ENCODE assay signal across 1 cellular context in the genomic region with DNA sequence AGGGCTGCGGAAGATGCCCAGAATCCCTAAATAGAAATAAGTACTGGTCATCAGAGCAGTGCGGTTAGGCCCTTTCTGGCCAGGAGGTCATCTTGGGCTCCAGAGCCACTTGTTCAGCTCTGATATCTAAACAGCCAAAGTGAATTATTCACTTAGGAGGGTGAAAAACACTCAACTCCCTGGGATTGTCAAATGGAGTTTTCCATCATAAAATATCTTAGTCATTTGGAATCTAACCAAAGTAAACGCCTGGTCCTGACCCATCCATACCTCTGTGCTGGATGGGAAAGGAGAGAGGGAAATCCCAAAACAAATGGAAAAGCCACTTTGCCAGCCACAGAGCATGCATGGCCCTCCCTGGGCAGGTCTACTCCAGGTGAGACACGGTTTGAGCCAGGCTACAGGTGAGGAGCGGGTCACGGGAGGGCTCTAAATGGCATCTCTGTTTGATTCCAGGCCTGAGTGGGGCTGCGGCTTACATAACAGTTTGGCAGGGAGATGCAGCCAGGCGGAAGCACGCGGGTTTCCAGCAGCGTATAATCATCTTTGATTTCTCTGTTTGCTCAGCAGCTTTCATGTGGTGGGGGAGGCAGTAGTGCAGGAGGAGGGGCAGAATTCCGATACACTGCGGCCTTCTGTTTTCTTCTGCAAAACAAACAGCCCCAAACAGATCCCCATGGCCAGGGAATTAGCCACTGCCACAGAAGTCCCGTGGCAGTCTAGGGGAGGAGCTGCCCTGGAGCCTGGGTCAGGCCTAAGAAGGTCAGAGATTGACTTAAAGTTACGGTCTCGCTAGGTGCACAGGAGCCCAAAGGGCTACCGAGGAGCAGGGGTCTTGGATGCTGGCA.
TF ChIP-seq lines count a peak whose summit lies in the region.

No MANE protein-coding gene starts in this region.

TF ChIP-seq in HepG2, 621 proteins besides CTCF, POLR2A, EP300 and RAD21 (continued from another document and continues in another):
- TF ChIP-seq ZBTB2 (CRISPR knock-in tag; IDR thresholded peaks at IDR 0.05; ENCODE audit: low read depth), result no peak
- TF ChIP-seq NFE2L1 (CRISPR knock-in tag; IDR thresholded peaks at IDR 0.05; ENCODE audit: borderline replicate concordance), result no peak
- no peak for TF ChIP-seq SMC3 (IDR thresholded peaks at IDR 0.05; ENCODE audit: low read length)
- TF ChIP-seq ZNF496 (CRISPR knock-in tag; IDR thresholded peaks at IDR 0.05; ENCODE audit: insufficient replicate concordance), result no peak
- no peak for TF ChIP-seq KLF15 (CRISPR knock-in tag; IDR thresholded peaks at IDR 0.05; ENCODE audit: borderline replicate concordance)
- peak; percentile 41; the same call in 1 of the 2 replicates for TF ChIP-seq MEIS2 (CRISPR knock-in tag; IDR thresholded peaks at IDR 0.05)
- TF ChIP-seq ZNF616 (CRISPR knock-in tag; IDR thresholded peaks at IDR 0.05; ENCODE audit: low read depth), result no peak
- TF ChIP-seq HMG20B (CRISPR knock-in tag; conservative IDR thresholded peaks at IDR 0.05), result peak; percentile 79
- TF ChIP-seq MED13 (CRISPR knock-in tag; IDR thresholded peaks at IDR 0.05), result no peak
- peak; percentile 84 for TF ChIP-seq PAXIP1 (CRISPR knock-in tag; conservative IDR thresholded peaks at IDR 0.05)
- TF ChIP-seq ISX (CRISPR knock-in tag; conservative IDR thresholded peaks at IDR 0.05), result no peak
- peak; percentile 50 for TF ChIP-seq GABPB1 (CRISPR knock-in tag; IDR thresholded peaks at IDR 0.05)
- TF ChIP-seq DNMT3B (CRISPR knock-in tag; conservative IDR thresholded peaks at IDR 0.05), result no peak; the same call in 1 of the 2 replicates
- TF ChIP-seq, protein P1, sequence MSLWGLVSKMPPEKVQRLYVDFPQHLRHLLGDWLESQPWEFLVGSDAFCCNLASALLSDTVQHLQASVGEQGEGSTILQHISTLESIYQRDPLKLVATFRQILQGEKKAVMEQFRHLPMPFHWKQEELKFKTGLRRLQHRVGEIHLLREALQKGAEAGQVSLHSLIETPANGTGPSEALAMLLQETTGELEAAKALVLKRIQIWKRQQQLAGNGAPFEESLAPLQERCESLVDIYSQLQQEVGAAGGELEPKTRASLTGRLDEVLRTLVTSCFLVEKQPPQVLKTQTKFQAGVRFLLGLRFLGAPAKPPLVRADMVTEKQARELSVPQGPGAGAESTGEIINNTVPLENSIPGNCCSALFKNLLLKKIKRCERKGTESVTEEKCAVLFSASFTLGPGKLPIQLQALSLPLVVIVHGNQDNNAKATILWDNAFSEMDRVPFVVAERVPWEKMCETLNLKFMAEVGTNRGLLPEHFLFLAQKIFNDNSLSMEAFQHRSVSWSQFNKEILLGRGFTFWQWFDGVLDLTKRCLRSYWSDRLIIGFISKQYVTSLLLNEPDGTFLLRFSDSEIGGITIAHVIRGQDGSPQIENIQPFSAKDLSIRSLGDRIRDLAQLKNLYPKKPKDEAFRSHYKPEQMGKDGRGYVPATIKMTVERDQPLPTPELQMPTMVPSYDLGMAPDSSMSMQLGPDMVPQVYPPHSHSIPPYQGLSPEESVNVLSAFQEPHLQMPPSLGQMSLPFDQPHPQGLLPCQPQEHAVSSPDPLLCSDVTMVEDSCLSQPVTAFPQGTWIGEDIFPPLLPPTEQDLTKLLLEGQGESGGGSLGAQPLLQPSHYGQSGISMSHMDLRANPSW (CRISPR knock-in tag; IDR thresholded peaks at IDR 0.05; ENCODE audit: borderline replicate concordance), result peak; percentile 36; the same call in 1 of the 2 replicates
- no peak for TF ChIP-seq TARDBP (CRISPR knock-in tag; IDR thresholded peaks at IDR 0.05)
- TF ChIP-seq FOXA1 (IDR thresholded peaks at IDR 0.05), result no peak
- peak; percentile 92 for TF ChIP-seq FOXA1 (CRISPR knock-in tag; IDR thresholded peaks at IDR 0.05)
- no peak for TF ChIP-seq MAFG (CRISPR knock-in tag; IDR thresholded peaks at IDR 0.05)
- TF ChIP-seq BCL3 (CRISPR knock-in tag; IDR thresholded peaks at IDR 0.05), result peak; percentile 81; the same call in 1 of the 2 replicates
- no peak for TF ChIP-seq SATB2 (CRISPR knock-in tag; IDR thresholded peaks at IDR 0.05)
- TF ChIP-seq ATF4 (CRISPR knock-in tag; IDR thresholded peaks at IDR 0.05), result peak in 1 of 2 experiments; percentile 35; a peak in 1 of 4 replicates
- TF ChIP-seq ZNF44 (CRISPR knock-in tag; IDR thresholded peaks at IDR 0.05), result no peak
- TF ChIP-seq CEBPG (CRISPR knock-in tag; IDR thresholded peaks at IDR 0.05), result 0 out of 2 replicates have a peak, but pooled peaks have one; percentile 26
- TF ChIP-seq ZNF552 (CRISPR knock-in tag; IDR thresholded peaks at IDR 0.05; ENCODE audit: borderline replicate concordance), result no peak
- no peak for TF ChIP-seq SP4 (CRISPR knock-in tag; IDR thresholded peaks at IDR 0.05)
- no peak for TF ChIP-seq PAWR (CRISPR knock-in tag; IDR thresholded peaks at IDR 0.05; ENCODE audit: borderline replicate concordance)
- TF ChIP-seq SOX13 (IDR thresholded peaks at IDR 0.05), result no peak
- peak in 1 of 2 experiments; percentile 85; a peak in 2 of 4 replicates for TF ChIP-seq SOX13 (CRISPR knock-in tag; conservative IDR thresholded peaks at IDR 0.05 in 1 of 2, IDR thresholded peaks at IDR 0.05 in 1 of 2)
- TF ChIP-seq E2F5 (CRISPR knock-in tag; conservative IDR thresholded peaks at IDR 0.05), result no peak
- TF ChIP-seq, protein P2, sequence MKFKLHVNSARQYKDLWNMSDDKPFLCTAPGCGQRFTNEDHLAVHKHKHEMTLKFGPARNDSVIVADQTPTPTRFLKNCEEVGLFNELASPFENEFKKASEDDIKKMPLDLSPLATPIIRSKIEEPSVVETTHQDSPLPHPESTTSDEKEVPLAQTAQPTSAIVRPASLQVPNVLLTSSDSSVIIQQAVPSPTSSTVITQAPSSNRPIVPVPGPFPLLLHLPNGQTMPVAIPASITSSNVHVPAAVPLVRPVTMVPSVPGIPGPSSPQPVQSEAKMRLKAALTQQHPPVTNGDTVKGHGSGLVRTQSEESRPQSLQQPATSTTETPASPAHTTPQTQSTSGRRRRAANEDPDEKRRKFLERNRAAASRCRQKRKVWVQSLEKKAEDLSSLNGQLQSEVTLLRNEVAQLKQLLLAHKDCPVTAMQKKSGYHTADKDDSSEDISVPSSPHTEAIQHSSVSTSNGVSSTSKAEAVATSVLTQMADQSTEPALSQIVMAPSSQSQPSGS (CRISPR knock-in tag; IDR thresholded peaks at IDR 0.05), result no peak
- TF ChIP-seq TGIF2 (CRISPR knock-in tag; IDR thresholded peaks at IDR 0.05), result peak; percentile 60; the same call in 1 of the 2 replicates
- peak; percentile 71; the same call in 1 of the 2 replicates for TF ChIP-seq ZSCAN25 (CRISPR knock-in tag; IDR thresholded peaks at IDR 0.05)
- peak; percentile 71 for TF ChIP-seq BHLHE40 (IDR thresholded peaks at IDR 0.05; ENCODE audit: low read length)
- no peak for TF ChIP-seq ZNF225 (CRISPR knock-in tag; IDR thresholded peaks at IDR 0.05)
- 0 out of 2 replicates have a peak, but pooled peaks have one; percentile 46 for TF ChIP-seq RFXANK (CRISPR knock-in tag; IDR thresholded peaks at IDR 0.05)
- TF ChIP-seq, protein P3, sequence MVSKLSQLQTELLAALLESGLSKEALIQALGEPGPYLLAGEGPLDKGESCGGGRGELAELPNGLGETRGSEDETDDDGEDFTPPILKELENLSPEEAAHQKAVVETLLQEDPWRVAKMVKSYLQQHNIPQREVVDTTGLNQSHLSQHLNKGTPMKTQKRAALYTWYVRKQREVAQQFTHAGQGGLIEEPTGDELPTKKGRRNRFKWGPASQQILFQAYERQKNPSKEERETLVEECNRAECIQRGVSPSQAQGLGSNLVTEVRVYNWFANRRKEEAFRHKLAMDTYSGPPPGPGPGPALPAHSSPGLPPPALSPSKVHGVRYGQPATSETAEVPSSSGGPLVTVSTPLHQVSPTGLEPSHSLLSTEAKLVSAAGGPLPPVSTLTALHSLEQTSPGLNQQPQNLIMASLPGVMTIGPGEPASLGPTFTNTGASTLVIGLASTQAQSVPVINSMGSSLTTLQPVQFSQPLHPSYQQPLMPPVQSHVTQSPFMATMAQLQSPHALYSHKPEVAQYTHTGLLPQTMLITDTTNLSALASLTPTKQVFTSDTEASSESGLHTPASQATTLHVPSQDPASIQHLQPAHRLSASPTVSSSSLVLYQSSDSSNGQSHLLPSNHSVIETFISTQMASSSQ (IDR thresholded peaks at IDR 0.05; ENCODE audit: low read depth), result peak; percentile 63; the same call in 1 of the 2 replicates
- TF ChIP-seq, protein P3 (CRISPR knock-in tag; IDR thresholded peaks at IDR 0.05; ENCODE audit: borderline replicate concordance), result peak; percentile 93
- TF ChIP-seq ATF3 (CRISPR knock-in tag; IDR thresholded peaks at IDR 0.05), result peak; percentile 43; the same call in 1 of the 2 replicates
- TF ChIP-seq ZNF235 (CRISPR knock-in tag; IDR thresholded peaks at IDR 0.05; ENCODE audit: borderline replicate concordance), result no peak
- no peak for TF ChIP-seq ZNF766 (CRISPR knock-in tag; IDR thresholded peaks at IDR 0.05; ENCODE audit: borderline replicate concordance)
- TF ChIP-seq MZF1 (CRISPR knock-in tag; IDR thresholded peaks at IDR 0.05; ENCODE audit: borderline replicate concordance), result no peak
- peak; percentile 86; the same call in 1 of the 2 replicates for TF ChIP-seq ZNF703 (CRISPR knock-in tag; IDR thresholded peaks at IDR 0.05; ENCODE audit: borderline replicate concordance)
- TF ChIP-seq ZBTB7A (CRISPR knock-in tag; IDR thresholded peaks at IDR 0.05), result no peak
- no peak for TF ChIP-seq ADNP (CRISPR knock-in tag; IDR thresholded peaks at IDR 0.05)
- TF ChIP-seq ZNF549 (CRISPR knock-in tag; IDR thresholded peaks at IDR 0.05), result no peak
